ENCODE assay signal across 1 cellular context in genomic region chr5:177591690-177592009, GRCh38.
TF ChIP-seq lines count a peak whose summit lies in the region.

No MANE protein-coding gene starts in this region.

TF ChIP-seq in H1, 55 proteins besides CTCF, POLR2A, EP300 and RAD21:
- no peak for TF ChIP-seq TBP (IDR thresholded peaks at IDR 0.05; ENCODE audit: low read depth, low read length)
- TF ChIP-seq SP4 (IDR thresholded peaks at IDR 0.05; ENCODE audit: low read length) = no peak
- TF ChIP-seq NRF1 (IDR thresholded peaks at IDR 0.05; ENCODE audit: low read depth, low read length) = no peak
- TF ChIP-seq POLR2AphosphoS5 (IDR thresholded peaks at IDR 0.05; ENCODE audit: low read depth, low read length) = no peak
- no peak for TF ChIP-seq TAF7 (optimal IDR thresholded peaks at IDR 0.05; ENCODE audit: borderline replicate concordance, low read depth, low read length)
